ENCODE assay signal across 2 cellular contexts in the genomic region with DNA sequence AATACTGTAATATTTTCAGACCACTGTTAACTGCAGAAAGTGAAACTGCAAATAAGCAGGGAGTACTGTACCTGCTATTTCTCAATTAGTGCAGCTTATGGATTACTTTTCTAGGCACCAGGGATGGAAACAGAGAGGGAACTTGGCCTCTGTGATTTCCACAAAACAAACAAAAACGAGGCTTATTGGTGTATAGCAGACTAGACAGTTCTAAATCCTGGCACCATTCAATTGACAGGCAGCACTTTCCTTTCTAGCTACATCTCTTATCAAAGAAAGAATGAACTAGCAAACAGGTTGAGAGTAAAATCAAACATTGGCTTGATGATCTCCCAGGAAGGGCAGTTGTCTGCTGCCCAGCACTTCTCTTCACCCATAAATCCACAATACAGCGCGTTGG.
TF ChIP-seq lines count a peak whose summit lies in the region.

No MANE protein-coding gene starts in this region.

TF ChIP-seq in liver, 16 proteins besides CTCF, POLR2A, EP300 and RAD21:
- TF ChIP-seq TAF1 (conservative IDR thresholded peaks at IDR 0.05): no peak
- TF ChIP-seq, protein P1, sequence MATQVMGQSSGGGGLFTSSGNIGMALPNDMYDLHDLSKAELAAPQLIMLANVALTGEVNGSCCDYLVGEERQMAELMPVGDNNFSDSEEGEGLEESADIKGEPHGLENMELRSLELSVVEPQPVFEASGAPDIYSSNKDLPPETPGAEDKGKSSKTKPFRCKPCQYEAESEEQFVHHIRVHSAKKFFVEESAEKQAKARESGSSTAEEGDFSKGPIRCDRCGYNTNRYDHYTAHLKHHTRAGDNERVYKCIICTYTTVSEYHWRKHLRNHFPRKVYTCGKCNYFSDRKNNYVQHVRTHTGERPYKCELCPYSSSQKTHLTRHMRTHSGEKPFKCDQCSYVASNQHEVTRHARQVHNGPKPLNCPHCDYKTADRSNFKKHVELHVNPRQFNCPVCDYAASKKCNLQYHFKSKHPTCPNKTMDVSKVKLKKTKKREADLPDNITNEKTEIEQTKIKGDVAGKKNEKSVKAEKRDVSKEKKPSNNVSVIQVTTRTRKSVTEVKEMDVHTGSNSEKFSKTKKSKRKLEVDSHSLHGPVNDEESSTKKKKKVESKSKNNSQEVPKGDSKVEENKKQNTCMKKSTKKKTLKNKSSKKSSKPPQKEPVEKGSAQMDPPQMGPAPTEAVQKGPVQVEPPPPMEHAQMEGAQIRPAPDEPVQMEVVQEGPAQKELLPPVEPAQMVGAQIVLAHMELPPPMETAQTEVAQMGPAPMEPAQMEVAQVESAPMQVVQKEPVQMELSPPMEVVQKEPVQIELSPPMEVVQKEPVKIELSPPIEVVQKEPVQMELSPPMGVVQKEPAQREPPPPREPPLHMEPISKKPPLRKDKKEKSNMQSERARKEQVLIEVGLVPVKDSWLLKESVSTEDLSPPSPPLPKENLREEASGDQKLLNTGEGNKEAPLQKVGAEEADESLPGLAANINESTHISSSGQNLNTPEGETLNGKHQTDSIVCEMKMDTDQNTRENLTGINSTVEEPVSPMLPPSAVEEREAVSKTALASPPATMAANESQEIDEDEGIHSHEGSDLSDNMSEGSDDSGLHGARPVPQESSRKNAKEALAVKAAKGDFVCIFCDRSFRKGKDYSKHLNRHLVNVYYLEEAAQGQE (IDR thresholded peaks at IDR 0.05): peak; percentile 18
- TF ChIP-seq MAX (IDR thresholded peaks at IDR 0.05): peak; percentile 85
- TF ChIP-seq NR2F2 (IDR thresholded peaks at IDR 0.05): no peak
- peak; percentile 51 to 76 for TF ChIP-seq HNF4A (conservative IDR thresholded peaks at IDR 0.05)
- peak; percentile 51 to 74 for TF ChIP-seq RXRA (IDR thresholded peaks at IDR 0.05)
- peak; percentile 59 for TF ChIP-seq ZBTB33 (IDR thresholded peaks at IDR 0.05)
- peak in 1 of 2 donors; percentile 71 for TF ChIP-seq EGR1 (IDR thresholded peaks at IDR 0.05; ENCODE audit: low read depth in 2 of 2)
- TF ChIP-seq SP1 (IDR thresholded peaks at IDR 0.05): peak; percentile 40
- peak; percentile 71 for TF ChIP-seq YY1 (IDR thresholded peaks at IDR 0.05)
- TF ChIP-seq GABPA (IDR thresholded peaks at IDR 0.05 in 1 of 2, conservative IDR thresholded peaks at IDR 0.05 in 1 of 2): peak in 1 of 2 donors; percentile 45
- peak; percentile 28 to 35 for TF ChIP-seq JUND (IDR thresholded peaks at IDR 0.05)
- peak; percentile 4 for TF ChIP-seq FOXA2 (IDR thresholded peaks at IDR 0.05)
- no peak for TF ChIP-seq HNF4G (IDR thresholded peaks at IDR 0.05)

TF ChIP-seq in HepG2, 621 proteins besides CTCF, POLR2A, EP300 and RAD21:
- no peak for TF ChIP-seq NR2F1 (CRISPR knock-in tag; IDR thresholded peaks at IDR 0.05)
- no peak for TF ChIP-seq TSC22D2 (CRISPR knock-in tag; IDR thresholded peaks at IDR 0.05; ENCODE audit: borderline replicate concordance)
- no peak for TF ChIP-seq FOSL2 (CRISPR knock-in tag; IDR thresholded peaks at IDR 0.05)
- no peak for TF ChIP-seq XBP1 (CRISPR knock-in tag; IDR thresholded peaks at IDR 0.05)
- TF ChIP-seq SIN3A (IDR thresholded peaks at IDR 0.05; ENCODE audit: borderline replicate concordance, low read depth, low read length): no peak
- no peak for TF ChIP-seq ARID3A (IDR thresholded peaks at IDR 0.05; ENCODE audit: low read depth, low read length)
- TF ChIP-seq IKZF1 (IDR thresholded peaks at IDR 0.05): no peak
- no peak for TF ChIP-seq HDAC2 (CRISPR knock-in tag; IDR thresholded peaks at IDR 0.05)
TF ChIP-seq in HepG2: peak in this region for 0.
